1 cellular context compared by ENCODE assay signal in the genomic region with DNA sequence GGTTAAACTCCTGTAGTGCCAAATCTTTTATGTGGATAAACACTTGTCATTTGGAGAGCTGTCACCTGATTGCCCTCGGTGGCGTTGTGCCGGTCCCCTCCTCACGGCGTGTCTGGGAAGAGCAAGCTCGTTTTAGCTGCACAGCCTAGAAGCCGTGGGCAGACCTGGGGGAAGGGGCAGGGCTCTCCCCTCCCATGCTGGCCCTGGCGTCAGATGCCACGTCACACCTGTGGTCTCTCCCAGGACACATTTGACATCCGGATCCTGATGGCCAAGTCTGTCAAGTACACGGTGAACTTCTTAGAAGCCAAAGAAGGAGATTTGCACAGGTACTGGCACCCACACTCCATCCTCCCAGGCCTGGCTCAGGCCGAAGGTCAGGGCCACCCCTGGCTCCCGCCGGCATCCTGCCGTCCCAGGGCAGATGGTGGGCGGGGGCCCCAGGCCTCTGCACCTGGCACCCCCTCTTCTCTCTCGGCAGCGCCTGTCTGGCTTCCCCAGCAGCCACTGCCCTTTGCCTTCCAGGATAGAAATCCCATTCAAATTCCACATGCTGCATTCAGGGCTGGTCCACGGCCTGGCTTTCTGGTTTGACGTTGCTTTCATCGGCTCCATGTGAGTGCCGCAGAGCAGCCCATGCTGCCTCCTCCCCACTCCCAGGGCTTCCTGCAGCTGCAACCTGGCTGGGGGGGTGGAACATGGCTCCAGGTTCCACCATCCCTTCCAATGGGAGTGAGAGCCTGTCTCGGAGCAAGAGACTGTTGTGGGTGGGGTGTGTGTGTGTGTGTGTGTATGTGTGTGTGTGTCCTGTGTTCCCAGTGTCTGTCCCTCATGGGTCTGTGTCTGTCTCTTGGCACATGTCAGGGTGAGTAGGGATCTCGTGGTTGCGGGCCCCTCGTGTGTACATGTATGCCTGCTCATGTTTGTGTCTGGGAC.
TF ChIP-seq lines count a peak whose summit lies in the region.

No MANE protein-coding gene starts in this region.

TF ChIP-seq in HEK293, 187 proteins besides CTCF, POLR2A, EP300 and RAD21 (continued from another document):
- TF ChIP-seq ZNF488 (tag by site-specific recombination; IDR thresholded peaks at IDR 0.05) (no peak), ZNF19 (tag by site-specific recombination; IDR thresholded peaks at IDR 0.05; ENCODE audit: low read depth) (no peak), ZNF513 (tag by site-specific recombination; IDR thresholded peaks at IDR 0.05) (no peak), ZNF544 (tag by site-specific recombination; IDR thresholded peaks at IDR 0.05) (no peak)
